1 cellular context compared by ENCODE assay signal in the genomic region with DNA sequence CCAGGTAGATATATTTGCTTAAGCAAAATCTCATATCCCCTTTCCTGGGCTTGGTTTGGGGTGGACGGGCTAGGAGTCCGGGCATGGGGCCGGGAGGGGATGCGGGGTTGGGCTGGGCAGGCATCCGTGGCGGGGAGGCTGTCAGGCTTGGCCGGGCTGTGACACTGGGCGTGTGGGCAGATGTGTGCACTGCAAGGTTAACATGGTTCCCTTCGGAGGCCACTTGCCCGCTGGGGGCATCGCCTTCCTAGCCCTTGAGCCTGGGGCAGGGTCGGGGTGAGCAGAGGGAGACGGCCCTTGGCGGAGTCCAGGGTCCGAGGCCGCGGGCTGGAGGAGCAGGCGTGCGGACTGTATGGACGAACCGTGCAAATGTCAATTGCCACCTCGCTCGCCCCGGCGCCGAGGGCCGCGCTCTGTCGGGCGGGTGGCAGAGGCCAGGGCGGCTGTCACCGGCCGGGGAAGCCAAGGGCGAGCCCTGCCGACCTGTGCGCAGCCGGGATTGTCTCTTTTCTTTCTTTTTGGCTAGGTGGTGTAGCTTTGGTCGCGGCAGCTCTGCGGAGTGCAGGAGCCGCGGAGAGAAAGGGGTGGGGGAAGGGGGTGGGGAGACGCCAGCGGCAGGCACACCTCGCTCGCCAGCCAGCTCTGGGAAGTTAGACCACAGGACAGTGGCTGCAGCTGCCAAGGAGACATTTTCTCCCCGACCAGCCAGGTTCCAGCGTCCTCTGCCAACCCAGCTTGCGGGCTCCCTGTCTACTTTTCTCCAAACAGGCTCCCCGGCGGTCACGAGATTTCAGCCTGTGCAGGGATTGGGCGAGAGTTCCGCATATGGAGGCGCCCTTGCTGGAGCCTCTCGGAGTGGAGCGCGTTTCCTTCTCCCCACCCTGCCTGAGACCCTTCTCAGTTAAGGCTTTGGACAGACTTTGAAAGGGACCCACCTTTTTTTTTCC.
TF ChIP-seq lines count a peak whose summit lies in the region.

No MANE protein-coding gene starts in this region.

TF ChIP-seq in HepG2, 621 proteins besides CTCF, POLR2A, EP300 and RAD21 (continued from another document and continues in another):
- TF ChIP-seq ZHX2 (IDR thresholded peaks at IDR 0.05; ENCODE audit: low read depth) (no peak), ZHX2 (CRISPR knock-in tag; IDR thresholded peaks at IDR 0.05; ENCODE audit: borderline replicate concordance) (no peak), JUND (CRISPR knock-in tag; IDR thresholded peaks at IDR 0.05) (no peak), HMGA1 (CRISPR knock-in tag; conservative IDR thresholded peaks at IDR 0.05) (no peak), SALL1 (CRISPR knock-in tag; IDR thresholded peaks at IDR 0.05) (peak; percentile 51; the same call in 1 of the 2 replicates), ZNF878 (CRISPR knock-in tag; IDR thresholded peaks at IDR 0.05) (0 out of 2 replicates have a peak, but pooled peaks have one; percentile 1), RELA (CRISPR knock-in tag; IDR thresholded peaks at IDR 0.05) (no peak), SMAD1 (CRISPR knock-in tag; IDR thresholded peaks at IDR 0.05; ENCODE audit: borderline replicate concordance, low read depth) (no peak), ZNF784 (CRISPR knock-in tag; IDR thresholded peaks at IDR 0.05; ENCODE audit: borderline replicate concordance) (no peak), ZNF83 (CRISPR knock-in tag; IDR thresholded peaks at IDR 0.05; ENCODE audit: borderline replicate concordance) (no peak), SAFB2 (CRISPR knock-in tag; IDR thresholded peaks at IDR 0.05; ENCODE audit: borderline replicate concordance, low read depth) (no peak), PHF5A (CRISPR knock-in tag; IDR thresholded peaks at IDR 0.05; ENCODE audit: low read depth, unreplicated experiment) (peak; percentile 20), CCAR2 (optimal IDR thresholded peaks at IDR 0.05; ENCODE audit: low read depth, low read length) (no peak), ZNF75D (CRISPR knock-in tag; IDR thresholded peaks at IDR 0.05; ENCODE audit: borderline replicate concordance) (no peak), ASH2L (IDR thresholded peaks at IDR 0.05; ENCODE audit: insufficient read length, low read depth, low read length) (peak; percentile 35), ZNF282 (IDR thresholded peaks at IDR 0.05; ENCODE audit: partially characterized antibody) (no peak), ZNF710 (CRISPR knock-in tag; IDR thresholded peaks at IDR 0.05; ENCODE audit: borderline replicate concordance) (no peak), ZNF567 (CRISPR knock-in tag; IDR thresholded peaks at IDR 0.05; ENCODE audit: borderline replicate concordance) (no peak), RARG (CRISPR knock-in tag; IDR thresholded peaks at IDR 0.05; ENCODE audit: low read depth) (no peak), KDM3A (CRISPR knock-in tag; IDR thresholded peaks at IDR 0.05; ENCODE audit: low read depth) (0 out of 2 replicates have a peak, but pooled peaks have one; percentile 9), HHEX (CRISPR knock-in tag; IDR thresholded peaks at IDR 0.05) (no peak), NR2C2 (CRISPR knock-in tag; IDR thresholded peaks at IDR 0.05; ENCODE audit: borderline replicate concordance) (no peak), BRF2 (CRISPR knock-in tag; IDR thresholded peaks at IDR 0.05) (no peak), ZNF329 (CRISPR knock-in tag; IDR thresholded peaks at IDR 0.05; ENCODE audit: low read depth) (no peak), ZNF7 (CRISPR knock-in tag; IDR thresholded peaks at IDR 0.05) (no peak), ZSCAN5A (CRISPR knock-in tag; IDR thresholded peaks at IDR 0.05; ENCODE audit: borderline replicate concordance) (no peak), KMT2B (CRISPR knock-in tag; IDR thresholded peaks at IDR 0.05) (peak; percentile 39; the same call in 1 of the 2 replicates), POLR2G (IDR thresholded peaks at IDR 0.05; ENCODE audit: low read depth, low read length) (peak; percentile 77), CC2D1A (CRISPR knock-in tag; IDR thresholded peaks at IDR 0.05) (no peak)
- TF ChIP-seq, protein P1, sequence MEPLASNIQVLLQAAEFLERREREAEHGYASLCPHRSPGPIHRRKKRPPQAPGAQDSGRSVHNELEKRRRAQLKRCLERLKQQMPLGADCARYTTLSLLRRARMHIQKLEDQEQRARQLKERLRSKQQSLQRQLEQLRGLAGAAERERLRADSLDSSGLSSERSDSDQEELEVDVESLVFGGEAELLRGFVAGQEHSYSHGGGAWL (CRISPR knock-in tag; IDR thresholded peaks at IDR 0.05): 0 out of 2 replicates have a peak, but pooled peaks have one; percentile 35
- TF ChIP-seq, protein P2, sequence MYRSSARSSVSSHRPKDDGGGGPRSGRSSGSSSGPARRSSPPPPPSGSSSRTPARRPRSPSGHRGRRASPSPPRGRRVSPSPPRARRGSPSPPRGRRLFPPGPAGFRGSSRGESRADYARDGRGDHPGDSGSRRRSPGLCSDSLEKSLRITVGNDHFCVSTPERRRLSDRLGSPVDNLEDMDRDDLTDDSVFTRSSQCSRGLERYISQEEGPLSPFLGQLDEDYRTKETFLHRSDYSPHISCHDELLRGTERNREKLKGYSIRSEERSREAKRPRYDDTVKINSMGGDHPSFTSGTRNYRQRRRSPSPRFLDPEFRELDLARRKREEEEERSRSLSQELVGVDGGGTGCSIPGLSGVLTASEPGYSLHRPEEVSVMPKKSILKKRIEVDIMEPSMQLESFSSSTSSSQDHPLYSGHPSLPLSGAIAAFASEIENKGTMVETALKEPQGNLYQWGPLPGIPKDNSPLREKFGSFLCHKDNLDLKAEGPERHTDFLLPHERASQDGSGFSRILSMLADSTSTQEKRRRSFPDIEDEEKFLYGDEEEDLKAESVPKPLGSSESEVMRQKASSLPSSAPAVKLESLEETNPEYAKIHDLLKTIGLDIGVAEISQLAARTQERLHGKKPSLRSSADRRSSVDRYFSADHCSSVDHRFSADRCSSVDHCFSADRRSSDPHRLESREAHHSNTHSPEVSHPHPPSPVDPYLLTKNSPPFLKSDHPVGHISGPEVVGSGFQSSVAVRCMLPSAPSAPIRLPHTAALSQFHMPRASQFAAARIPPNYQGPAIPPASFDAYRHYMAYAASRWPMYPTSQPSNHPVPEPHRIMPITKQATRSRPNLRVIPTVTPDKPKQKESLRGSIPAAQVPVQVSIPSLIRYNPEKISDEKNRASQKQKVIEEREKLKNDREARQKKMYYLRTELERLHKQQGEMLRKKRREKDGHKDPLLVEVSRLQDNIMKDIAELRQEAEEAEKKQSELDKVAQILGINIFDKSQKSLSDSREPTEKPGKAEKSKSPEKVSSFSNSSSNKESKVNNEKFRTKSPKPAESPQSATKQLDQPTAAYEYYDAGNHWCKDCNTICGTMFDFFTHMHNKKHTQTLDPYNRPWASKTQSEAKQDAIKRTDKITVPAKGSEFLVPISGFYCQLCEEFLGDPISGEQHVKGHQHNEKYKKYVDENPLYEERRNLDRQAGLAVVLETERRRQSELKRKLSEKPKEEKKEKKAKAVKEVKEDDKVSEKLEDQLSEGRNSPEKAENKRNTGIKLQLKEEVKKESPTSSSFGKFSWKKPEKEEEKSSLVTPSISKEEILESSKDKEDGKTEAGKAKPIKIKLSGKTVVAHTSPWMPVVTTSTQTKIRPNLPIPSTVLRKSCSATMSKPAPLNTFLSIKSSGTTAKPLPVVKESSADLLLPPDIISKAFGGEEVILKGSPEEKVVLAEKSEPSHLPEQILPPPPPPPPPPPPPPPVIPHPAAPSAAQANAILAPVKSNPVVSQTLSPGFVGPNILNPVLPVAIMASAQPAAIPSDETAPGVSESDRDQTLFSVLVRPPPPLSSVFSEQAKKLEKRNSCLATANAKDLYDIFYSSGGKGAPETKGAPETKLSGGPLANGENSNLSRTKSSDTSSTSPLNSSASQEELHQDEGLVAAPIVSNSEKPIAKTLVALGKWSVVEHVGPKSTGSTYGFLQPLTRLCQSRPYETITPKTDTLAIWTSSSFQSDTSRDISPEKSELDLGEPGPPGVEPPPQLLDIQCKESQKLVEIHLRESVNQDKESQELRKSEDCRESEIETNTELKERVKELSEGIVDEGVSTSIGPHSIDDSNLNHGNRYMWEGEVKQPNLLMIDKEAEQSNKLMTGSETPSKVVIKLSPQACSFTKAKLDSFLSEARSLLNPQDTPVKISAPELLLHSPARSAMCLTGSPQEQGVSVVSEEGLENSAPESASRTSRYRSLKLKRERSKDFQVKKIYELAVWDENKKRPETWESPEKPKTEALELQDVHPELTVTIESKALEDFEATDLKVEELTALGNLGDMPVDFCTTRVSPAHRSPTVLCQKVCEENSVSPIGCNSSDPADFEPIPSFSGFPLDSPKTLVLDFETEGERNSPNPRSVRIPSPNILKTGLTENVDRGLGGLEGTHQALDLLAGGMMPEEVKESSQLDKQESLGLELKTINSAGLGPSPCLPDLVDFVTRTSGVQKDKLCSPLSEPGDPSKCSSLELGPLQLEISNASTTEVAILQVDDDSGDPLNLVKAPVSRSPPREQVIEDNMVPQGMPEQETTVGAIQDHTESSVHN (CRISPR knock-in tag; IDR thresholded peaks at IDR 0.05): no peak
